In the genomic region with DNA sequence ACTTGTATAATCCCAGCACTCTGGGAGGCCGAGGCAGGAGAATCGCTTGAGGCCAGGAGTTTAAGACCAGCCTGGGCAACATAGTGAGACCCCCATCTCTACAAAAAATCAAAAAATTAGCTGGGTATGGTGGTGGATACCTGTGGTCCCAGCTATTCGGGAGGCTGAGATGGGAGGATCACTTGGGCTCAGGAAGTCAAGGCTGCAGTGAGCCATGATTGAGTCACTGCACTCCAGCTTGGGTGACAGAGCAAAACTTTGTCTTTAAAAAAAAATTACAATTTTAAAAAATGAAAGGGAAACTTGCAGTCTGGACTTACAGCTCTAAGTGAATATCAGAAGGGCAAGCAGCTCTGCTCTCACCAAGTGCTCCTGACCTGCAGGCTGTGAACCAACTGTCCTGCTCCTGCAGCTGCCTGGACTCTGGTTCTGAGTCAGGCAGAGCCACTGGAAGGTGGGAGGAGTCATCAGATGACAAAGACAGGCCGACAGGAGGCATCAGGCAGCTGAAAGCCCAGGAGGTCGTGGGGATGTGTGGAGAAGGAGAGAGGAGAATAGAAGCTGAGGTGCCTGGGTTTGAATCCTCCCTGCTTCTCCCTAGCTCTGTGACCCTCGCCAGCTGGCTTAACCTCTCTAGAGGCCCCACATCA, we compare ENCODE assay signal across 1 cellular context.
TF ChIP-seq lines count a peak whose summit lies in the region.

No MANE protein-coding gene starts in this region.

TF ChIP-seq in H1, 55 proteins besides CTCF, POLR2A, EP300 and RAD21:
- TF ChIP-seq TAF1 (IDR thresholded peaks at IDR 0.05; ENCODE audit: low read depth, low read length) (no peak), NRF1 (IDR thresholded peaks at IDR 0.05; ENCODE audit: low read depth, low read length) (no peak), SP1 (IDR thresholded peaks at IDR 0.05; ENCODE audit: low read depth, low read length) (no peak), BCL11A (IDR thresholded peaks at IDR 0.05; ENCODE audit: low read depth in 2 of 2, low read length in 2 of 2) (no peak), KDM1A (IDR thresholded peaks at IDR 0.05; ENCODE audit: borderline replicate concordance, low read length) (no peak), YY1 (IDR thresholded peaks at IDR 0.05; ENCODE audit: low read depth, low read length) (no peak), BACH1 (IDR thresholded peaks at IDR 0.05; ENCODE audit: low read length) (no peak), POLR2AphosphoS5 (IDR thresholded peaks at IDR 0.05; ENCODE audit: low read depth, low read length) (no peak), CEBPB (IDR thresholded peaks at IDR 0.05; ENCODE audit: low read depth, low read length) (no peak)
- TF ChIP-seq, protein P1, sequence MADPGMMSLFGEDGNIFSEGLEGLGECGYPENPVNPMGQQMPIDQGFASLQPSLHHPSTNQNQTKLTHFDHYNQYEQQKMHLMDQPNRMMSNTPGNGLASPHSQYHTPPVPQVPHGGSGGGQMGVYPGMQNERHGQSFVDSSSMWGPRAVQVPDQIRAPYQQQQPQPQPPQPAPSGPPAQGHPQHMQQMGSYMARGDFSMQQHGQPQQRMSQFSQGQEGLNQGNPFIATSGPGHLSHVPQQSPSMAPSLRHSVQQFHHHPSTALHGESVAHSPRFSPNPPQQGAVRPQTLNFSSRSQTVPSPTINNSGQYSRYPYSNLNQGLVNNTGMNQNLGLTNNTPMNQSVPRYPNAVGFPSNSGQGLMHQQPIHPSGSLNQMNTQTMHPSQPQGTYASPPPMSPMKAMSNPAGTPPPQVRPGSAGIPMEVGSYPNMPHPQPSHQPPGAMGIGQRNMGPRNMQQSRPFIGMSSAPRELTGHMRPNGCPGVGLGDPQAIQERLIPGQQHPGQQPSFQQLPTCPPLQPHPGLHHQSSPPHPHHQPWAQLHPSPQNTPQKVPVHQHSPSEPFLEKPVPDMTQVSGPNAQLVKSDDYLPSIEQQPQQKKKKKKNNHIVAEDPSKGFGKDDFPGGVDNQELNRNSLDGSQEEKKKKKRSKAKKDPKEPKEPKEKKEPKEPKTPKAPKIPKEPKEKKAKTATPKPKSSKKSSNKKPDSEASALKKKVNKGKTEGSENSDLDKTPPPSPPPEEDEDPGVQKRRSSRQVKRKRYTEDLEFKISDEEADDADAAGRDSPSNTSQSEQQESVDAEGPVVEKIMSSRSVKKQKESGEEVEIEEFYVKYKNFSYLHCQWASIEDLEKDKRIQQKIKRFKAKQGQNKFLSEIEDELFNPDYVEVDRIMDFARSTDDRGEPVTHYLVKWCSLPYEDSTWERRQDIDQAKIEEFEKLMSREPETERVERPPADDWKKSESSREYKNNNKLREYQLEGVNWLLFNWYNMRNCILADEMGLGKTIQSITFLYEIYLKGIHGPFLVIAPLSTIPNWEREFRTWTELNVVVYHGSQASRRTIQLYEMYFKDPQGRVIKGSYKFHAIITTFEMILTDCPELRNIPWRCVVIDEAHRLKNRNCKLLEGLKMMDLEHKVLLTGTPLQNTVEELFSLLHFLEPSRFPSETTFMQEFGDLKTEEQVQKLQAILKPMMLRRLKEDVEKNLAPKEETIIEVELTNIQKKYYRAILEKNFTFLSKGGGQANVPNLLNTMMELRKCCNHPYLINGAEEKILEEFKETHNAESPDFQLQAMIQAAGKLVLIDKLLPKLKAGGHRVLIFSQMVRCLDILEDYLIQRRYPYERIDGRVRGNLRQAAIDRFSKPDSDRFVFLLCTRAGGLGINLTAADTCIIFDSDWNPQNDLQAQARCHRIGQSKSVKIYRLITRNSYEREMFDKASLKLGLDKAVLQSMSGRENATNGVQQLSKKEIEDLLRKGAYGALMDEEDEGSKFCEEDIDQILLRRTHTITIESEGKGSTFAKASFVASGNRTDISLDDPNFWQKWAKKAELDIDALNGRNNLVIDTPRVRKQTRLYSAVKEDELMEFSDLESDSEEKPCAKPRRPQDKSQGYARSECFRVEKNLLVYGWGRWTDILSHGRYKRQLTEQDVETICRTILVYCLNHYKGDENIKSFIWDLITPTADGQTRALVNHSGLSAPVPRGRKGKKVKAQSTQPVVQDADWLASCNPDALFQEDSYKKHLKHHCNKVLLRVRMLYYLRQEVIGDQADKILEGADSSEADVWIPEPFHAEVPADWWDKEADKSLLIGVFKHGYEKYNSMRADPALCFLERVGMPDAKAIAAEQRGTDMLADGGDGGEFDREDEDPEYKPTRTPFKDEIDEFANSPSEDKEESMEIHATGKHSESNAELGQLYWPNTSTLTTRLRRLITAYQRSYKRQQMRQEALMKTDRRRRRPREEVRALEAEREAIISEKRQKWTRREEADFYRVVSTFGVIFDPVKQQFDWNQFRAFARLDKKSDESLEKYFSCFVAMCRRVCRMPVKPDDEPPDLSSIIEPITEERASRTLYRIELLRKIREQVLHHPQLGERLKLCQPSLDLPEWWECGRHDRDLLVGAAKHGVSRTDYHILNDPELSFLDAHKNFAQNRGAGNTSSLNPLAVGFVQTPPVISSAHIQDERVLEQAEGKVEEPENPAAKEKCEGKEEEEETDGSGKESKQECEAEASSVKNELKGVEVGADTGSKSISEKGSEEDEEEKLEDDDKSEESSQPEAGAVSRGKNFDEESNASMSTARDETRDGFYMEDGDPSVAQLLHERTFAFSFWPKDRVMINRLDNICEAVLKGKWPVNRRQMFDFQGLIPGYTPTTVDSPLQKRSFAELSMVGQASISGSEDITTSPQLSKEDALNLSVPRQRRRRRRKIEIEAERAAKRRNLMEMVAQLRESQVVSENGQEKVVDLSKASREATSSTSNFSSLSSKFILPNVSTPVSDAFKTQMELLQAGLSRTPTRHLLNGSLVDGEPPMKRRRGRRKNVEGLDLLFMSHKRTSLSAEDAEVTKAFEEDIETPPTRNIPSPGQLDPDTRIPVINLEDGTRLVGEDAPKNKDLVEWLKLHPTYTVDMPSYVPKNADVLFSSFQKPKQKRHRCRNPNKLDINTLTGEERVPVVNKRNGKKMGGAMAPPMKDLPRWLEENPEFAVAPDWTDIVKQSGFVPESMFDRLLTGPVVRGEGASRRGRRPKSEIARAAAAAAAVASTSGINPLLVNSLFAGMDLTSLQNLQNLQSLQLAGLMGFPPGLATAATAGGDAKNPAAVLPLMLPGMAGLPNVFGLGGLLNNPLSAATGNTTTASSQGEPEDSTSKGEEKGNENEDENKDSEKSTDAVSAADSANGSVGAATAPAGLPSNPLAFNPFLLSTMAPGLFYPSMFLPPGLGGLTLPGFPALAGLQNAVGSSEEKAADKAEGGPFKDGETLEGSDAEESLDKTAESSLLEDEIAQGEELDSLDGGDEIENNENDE (IDR thresholded peaks at IDR 0.05; ENCODE audit: insufficient replicate concordance, low read length) = no peak
- TF ChIP-seq, protein P2, sequence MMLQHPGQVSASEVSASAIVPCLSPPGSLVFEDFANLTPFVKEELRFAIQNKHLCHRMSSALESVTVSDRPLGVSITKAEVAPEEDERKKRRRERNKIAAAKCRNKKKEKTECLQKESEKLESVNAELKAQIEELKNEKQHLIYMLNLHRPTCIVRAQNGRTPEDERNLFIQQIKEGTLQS (IDR thresholded peaks at IDR 0.05; ENCODE audit: insufficient read depth, low read depth, low read length) = no peak
- TF ChIP-seq, protein P3, sequence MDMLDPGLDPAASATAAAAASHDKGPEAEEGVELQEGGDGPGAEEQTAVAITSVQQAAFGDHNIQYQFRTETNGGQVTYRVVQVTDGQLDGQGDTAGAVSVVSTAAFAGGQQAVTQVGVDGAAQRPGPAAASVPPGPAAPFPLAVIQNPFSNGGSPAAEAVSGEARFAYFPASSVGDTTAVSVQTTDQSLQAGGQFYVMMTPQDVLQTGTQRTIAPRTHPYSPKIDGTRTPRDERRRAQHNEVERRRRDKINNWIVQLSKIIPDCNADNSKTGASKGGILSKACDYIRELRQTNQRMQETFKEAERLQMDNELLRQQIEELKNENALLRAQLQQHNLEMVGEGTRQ (IDR thresholded peaks at IDR 0.05; ENCODE audit: low read length) = no peak
- TF ChIP-seq, protein P4, sequence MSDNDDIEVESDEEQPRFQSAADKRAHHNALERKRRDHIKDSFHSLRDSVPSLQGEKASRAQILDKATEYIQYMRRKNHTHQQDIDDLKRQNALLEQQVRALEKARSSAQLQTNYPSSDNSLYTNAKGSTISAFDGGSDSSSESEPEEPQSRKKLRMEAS (IDR thresholded peaks at IDR 0.05) = no peak
